In the genomic region with DNA sequence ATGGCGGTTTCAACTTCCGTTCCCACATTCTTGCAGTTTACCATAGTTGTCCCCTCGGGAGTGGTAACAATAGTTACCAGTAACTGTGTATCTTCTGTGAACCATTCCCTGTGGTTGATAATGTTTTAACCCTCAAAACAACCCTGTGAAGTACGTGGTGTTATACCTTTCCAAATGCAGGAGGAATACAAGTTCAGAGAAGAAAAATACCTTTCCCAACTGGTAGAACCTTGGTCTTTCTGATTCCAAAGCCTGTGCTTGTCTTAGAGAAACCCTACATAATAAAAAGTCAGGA, we compare ENCODE assay signal across 1 cellular context.
TF ChIP-seq lines count a peak whose summit lies in the region.

No MANE protein-coding gene starts in this region.

TF ChIP-seq in HepG2, 621 proteins besides CTCF, POLR2A, EP300 and RAD21 (continues in another document):
- no peak for TF ChIP-seq THAP11 (CRISPR knock-in tag; IDR thresholded peaks at IDR 0.05)
- TF ChIP-seq, protein P1, sequence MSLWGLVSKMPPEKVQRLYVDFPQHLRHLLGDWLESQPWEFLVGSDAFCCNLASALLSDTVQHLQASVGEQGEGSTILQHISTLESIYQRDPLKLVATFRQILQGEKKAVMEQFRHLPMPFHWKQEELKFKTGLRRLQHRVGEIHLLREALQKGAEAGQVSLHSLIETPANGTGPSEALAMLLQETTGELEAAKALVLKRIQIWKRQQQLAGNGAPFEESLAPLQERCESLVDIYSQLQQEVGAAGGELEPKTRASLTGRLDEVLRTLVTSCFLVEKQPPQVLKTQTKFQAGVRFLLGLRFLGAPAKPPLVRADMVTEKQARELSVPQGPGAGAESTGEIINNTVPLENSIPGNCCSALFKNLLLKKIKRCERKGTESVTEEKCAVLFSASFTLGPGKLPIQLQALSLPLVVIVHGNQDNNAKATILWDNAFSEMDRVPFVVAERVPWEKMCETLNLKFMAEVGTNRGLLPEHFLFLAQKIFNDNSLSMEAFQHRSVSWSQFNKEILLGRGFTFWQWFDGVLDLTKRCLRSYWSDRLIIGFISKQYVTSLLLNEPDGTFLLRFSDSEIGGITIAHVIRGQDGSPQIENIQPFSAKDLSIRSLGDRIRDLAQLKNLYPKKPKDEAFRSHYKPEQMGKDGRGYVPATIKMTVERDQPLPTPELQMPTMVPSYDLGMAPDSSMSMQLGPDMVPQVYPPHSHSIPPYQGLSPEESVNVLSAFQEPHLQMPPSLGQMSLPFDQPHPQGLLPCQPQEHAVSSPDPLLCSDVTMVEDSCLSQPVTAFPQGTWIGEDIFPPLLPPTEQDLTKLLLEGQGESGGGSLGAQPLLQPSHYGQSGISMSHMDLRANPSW (CRISPR knock-in tag; IDR thresholded peaks at IDR 0.05; ENCODE audit: borderline replicate concordance): no peak
- TF ChIP-seq, protein P2, sequence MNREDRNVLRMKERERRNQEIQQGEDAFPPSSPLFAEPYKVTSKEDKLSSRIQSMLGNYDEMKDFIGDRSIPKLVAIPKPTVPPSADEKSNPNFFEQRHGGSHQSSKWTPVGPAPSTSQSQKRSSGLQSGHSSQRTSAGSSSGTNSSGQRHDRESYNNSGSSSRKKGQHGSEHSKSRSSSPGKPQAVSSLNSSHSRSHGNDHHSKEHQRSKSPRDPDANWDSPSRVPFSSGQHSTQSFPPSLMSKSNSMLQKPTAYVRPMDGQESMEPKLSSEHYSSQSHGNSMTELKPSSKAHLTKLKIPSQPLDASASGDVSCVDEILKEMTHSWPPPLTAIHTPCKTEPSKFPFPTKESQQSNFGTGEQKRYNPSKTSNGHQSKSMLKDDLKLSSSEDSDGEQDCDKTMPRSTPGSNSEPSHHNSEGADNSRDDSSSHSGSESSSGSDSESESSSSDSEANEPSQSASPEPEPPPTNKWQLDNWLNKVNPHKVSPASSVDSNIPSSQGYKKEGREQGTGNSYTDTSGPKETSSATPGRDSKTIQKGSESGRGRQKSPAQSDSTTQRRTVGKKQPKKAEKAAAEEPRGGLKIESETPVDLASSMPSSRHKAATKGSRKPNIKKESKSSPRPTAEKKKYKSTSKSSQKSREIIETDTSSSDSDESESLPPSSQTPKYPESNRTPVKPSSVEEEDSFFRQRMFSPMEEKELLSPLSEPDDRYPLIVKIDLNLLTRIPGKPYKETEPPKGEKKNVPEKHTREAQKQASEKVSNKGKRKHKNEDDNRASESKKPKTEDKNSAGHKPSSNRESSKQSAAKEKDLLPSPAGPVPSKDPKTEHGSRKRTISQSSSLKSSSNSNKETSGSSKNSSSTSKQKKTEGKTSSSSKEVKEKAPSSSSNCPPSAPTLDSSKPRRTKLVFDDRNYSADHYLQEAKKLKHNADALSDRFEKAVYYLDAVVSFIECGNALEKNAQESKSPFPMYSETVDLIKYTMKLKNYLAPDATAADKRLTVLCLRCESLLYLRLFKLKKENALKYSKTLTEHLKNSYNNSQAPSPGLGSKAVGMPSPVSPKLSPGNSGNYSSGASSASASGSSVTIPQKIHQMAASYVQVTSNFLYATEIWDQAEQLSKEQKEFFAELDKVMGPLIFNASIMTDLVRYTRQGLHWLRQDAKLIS (CRISPR knock-in tag; IDR thresholded peaks at IDR 0.05): no peak
- no peak for TF ChIP-seq ZNF136 (CRISPR knock-in tag; IDR thresholded peaks at IDR 0.05; ENCODE audit: low read depth)
- no peak for TF ChIP-seq FOXO1 (CRISPR knock-in tag; IDR thresholded peaks at IDR 0.05)
- no peak for TF ChIP-seq ZNF547 (CRISPR knock-in tag; IDR thresholded peaks at IDR 0.05)
- TF ChIP-seq NFE2L1 (CRISPR knock-in tag; IDR thresholded peaks at IDR 0.05; ENCODE audit: borderline replicate concordance): no peak
- no peak for TF ChIP-seq XRCC5 (optimal IDR thresholded peaks at IDR 0.05; ENCODE audit: low read length)
- TF ChIP-seq ZMYM3 (CRISPR knock-in tag; IDR thresholded peaks at IDR 0.05): no peak
- no peak for TF ChIP-seq PAWR (CRISPR knock-in tag; IDR thresholded peaks at IDR 0.05; ENCODE audit: borderline replicate concordance)
- no peak for TF ChIP-seq GABPA (IDR thresholded peaks at IDR 0.05; ENCODE audit: low read depth, low read length)
- TF ChIP-seq GABPA (CRISPR knock-in tag; IDR thresholded peaks at IDR 0.05; ENCODE audit: low read depth): peak; percentile 54; the same call in 1 of the 2 replicates
- no peak for TF ChIP-seq ZNF619 (CRISPR knock-in tag; IDR thresholded peaks at IDR 0.05)
- TF ChIP-seq ZNF460 (CRISPR knock-in tag; IDR thresholded peaks at IDR 0.05; ENCODE audit: borderline replicate concordance): no peak
- no peak for TF ChIP-seq ZFP62 (CRISPR knock-in tag; IDR thresholded peaks at IDR 0.05)
- TF ChIP-seq, protein P3, sequence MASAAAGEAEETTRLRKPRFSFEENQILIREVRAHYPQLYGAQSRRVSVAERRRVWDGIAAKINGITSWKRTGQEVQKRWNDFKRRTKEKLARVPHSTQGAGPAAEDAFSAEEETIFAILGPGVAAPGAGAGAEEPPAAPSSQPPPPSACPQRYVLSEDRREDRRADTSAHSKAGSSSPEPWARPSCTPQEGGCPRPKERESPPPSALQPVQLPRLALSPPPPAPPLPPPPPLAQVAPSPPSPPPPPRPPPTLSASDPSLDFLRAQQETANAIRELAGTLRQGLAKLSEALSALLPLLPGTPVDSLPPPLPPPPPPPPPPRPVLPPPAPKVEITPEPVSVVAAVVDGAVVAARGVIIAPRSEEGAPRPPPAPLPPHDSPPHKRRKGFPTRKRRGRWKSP (CRISPR knock-in tag; IDR thresholded peaks at IDR 0.05): no peak
- no peak for TF ChIP-seq ZNF441 (CRISPR knock-in tag; IDR thresholded peaks at IDR 0.05; ENCODE audit: borderline replicate concordance)
- TF ChIP-seq GTF2F1 (IDR thresholded peaks at IDR 0.05; ENCODE audit: low read length): no peak
- TF ChIP-seq, protein P4, sequence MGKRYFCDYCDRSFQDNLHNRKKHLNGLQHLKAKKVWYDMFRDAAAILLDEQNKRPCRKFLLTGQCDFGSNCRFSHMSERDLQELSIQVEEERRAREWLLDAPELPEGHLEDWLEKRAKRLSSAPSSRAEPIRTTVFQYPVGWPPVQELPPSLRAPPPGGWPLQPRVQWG (CRISPR knock-in tag; IDR thresholded peaks at IDR 0.05; ENCODE audit: borderline replicate concordance, low read depth): no peak
- TF ChIP-seq CREB1 (IDR thresholded peaks at IDR 0.05): no peak
- 0 out of 2 replicates have a peak, but pooled peaks have one; percentile 15 for TF ChIP-seq CREB1 (CRISPR knock-in tag; IDR thresholded peaks at IDR 0.05)
- TF ChIP-seq RBM22 (optimal IDR thresholded peaks at IDR 0.05; ENCODE audit: low read length): peak; percentile 24
- TF ChIP-seq BRD4 (CRISPR knock-in tag; IDR thresholded peaks at IDR 0.05): no peak
- TF ChIP-seq, protein P5, sequence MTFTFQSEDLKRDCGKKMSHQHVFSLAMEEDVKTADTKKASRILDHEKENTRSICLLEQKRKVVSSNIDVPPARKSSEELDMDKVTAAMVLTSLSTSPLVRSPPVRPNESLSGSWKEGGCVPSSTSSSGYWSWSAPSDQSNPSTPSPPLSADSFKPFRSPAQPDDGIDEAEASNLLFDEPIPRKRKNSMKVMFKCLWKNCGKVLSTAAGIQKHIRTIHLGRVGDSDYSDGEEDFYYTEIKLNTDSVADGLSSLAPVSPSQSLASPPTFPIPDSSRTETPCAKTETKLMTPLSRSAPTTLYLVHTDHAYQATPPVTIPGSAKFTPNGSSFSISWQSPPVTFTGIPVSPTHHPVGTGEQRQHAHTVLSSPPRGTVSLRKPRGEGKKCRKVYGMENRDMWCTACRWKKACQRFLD (CRISPR knock-in tag; IDR thresholded peaks at IDR 0.05; ENCODE audit: borderline replicate concordance): no peak
- TF ChIP-seq, protein P6, sequence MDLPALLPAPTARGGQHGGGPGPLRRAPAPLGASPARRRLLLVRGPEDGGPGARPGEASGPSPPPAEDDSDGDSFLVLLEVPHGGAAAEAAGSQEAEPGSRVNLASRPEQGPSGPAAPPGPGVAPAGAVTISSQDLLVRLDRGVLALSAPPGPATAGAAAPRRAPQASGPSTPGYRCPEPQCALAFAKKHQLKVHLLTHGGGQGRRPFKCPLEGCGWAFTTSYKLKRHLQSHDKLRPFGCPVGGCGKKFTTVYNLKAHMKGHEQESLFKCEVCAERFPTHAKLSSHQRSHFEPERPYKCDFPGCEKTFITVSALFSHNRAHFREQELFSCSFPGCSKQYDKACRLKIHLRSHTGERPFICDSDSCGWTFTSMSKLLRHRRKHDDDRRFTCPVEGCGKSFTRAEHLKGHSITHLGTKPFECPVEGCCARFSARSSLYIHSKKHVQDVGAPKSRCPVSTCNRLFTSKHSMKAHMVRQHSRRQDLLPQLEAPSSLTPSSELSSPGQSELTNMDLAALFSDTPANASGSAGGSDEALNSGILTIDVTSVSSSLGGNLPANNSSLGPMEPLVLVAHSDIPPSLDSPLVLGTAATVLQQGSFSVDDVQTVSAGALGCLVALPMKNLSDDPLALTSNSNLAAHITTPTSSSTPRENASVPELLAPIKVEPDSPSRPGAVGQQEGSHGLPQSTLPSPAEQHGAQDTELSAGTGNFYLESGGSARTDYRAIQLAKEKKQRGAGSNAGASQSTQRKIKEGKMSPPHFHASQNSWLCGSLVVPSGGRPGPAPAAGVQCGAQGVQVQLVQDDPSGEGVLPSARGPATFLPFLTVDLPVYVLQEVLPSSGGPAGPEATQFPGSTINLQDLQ (CRISPR knock-in tag; IDR thresholded peaks at IDR 0.05): no peak
- peak; percentile 1; the same call in 1 of the 2 replicates for TF ChIP-seq CHD4 (IDR thresholded peaks at IDR 0.05; ENCODE audit: borderline replicate concordance, low read length)
- TF ChIP-seq MAFF (IDR thresholded peaks at IDR 0.05; ENCODE audit: low read depth, low read length): no peak
- TF ChIP-seq CAMTA2 (CRISPR knock-in tag; IDR thresholded peaks at IDR 0.05; ENCODE audit: borderline replicate concordance): no peak
- TF ChIP-seq TBX2 (CRISPR knock-in tag; IDR thresholded peaks at IDR 0.05; ENCODE audit: borderline replicate concordance): no peak
- TF ChIP-seq HDAC6 (IDR thresholded peaks at IDR 0.05; ENCODE audit: low read depth, low read length): no peak
- peak; percentile 57; the same call in 1 of the 2 replicates for TF ChIP-seq ZNF652 (CRISPR knock-in tag; IDR thresholded peaks at IDR 0.05; ENCODE audit: borderline replicate concordance, low read depth)
- no peak for TF ChIP-seq CHD2 (IDR thresholded peaks at IDR 0.05; ENCODE audit: low read depth, low read length)
- TF ChIP-seq, protein P7, sequence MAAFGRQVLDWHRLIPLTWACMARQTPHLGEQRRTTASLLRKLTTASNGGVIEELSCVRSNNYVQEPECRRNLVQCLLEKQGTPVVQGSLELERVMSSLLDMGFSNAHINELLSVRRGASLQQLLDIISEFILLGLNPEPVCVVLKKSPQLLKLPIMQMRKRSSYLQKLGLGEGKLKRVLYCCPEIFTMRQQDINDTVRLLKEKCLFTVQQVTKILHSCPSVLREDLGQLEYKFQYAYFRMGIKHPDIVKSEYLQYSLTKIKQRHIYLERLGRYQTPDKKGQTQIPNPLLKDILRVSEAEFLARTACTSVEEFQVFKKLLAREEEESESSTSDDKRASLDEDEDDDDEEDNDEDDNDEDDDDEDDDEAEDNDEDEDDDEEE (CRISPR knock-in tag; IDR thresholded peaks at IDR 0.05): no peak
- TF ChIP-seq LCORL (IDR thresholded peaks at IDR 0.05): no peak
- no peak for TF ChIP-seq LCORL (CRISPR knock-in tag; IDR thresholded peaks at IDR 0.05)
- TF ChIP-seq FOXC1 (CRISPR knock-in tag; IDR thresholded peaks at IDR 0.05; ENCODE audit: borderline replicate concordance): no peak
- no peak for TF ChIP-seq ZNF205 (CRISPR knock-in tag; IDR thresholded peaks at IDR 0.05)
- no peak for TF ChIP-seq KDM5B (CRISPR knock-in tag; IDR thresholded peaks at IDR 0.05; ENCODE audit: borderline replicate concordance)
- TF ChIP-seq FOXA3 (CRISPR knock-in tag; IDR thresholded peaks at IDR 0.05): no peak
- TF ChIP-seq ZNF331 (CRISPR knock-in tag; IDR thresholded peaks at IDR 0.05): no peak
- no peak for TF ChIP-seq SNAPC2 (CRISPR knock-in tag; IDR thresholded peaks at IDR 0.05)
- TF ChIP-seq, protein P8, sequence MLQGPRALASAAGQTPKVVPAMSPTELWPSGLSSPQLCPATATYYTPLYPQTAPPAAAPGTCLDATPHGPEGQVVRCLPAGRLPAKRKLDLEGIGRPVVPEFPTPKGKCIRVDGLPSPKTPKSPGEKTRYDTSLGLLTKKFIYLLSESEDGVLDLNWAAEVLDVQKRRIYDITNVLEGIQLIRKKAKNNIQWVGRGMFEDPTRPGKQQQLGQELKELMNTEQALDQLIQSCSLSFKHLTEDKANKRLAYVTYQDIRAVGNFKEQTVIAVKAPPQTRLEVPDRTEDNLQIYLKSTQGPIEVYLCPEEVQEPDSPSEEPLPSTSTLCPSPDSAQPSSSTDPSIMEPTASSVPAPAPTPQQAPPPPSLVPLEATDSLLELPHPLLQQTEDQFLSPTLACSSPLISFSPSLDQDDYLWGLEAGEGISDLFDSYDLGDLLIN (CRISPR knock-in tag; IDR thresholded peaks at IDR 0.05; ENCODE audit: borderline replicate concordance): no peak
- TF ChIP-seq, protein P9, sequence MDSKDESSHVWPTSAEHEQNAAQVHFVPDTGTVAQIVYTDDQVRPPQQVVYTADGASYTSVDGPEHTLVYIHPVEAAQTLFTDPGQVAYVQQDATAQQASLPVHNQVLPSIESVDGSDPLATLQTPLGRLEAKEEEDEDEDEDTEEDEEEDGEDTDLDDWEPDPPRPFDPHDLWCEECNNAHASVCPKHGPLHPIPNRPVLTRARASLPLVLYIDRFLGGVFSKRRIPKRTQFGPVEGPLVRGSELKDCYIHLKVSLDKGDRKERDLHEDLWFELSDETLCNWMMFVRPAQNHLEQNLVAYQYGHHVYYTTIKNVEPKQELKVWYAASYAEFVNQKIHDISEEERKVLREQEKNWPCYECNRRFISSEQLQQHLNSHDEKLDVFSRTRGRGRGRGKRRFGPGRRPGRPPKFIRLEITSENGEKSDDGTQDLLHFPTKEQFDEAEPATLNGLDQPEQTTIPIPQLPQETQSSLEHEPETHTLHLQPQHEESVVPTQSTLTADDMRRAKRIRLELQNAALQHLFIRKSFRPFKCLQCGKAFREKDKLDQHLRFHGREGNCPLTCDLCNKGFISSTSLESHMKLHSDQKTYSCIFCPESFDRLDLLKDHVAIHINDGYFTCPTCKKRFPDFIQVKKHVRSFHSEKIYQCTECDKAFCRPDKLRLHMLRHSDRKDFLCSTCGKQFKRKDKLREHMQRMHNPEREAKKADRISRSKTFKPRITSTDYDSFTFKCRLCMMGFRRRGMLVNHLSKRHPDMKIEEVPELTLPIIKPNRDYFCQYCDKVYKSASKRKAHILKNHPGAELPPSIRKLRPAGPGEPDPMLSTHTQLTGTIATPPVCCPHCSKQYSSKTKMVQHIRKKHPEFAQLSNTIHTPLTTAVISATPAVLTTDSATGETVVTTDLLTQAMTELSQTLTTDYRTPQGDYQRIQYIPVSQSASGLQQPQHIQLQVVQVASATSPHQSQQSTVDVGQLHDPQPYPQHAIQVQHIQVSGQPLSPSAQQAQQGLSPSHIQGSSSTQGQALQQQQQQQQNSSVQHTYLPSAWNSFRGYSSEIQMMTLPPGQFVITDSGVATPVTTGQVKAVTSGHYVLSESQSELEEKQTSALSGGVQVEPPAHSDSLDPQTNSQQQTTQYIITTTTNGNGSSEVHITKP (CRISPR knock-in tag; IDR thresholded peaks at IDR 0.05; ENCODE audit: low read depth): no peak
- no peak for TF ChIP-seq ATF7 (IDR thresholded peaks at IDR 0.05)
- no peak for TF ChIP-seq ATF7 (CRISPR knock-in tag; IDR thresholded peaks at IDR 0.05)
- no peak for TF ChIP-seq CEBPB (IDR thresholded peaks at IDR 0.05; ENCODE audit: borderline replicate concordance, low read depth, low read length)
